23 cellular contexts compared by ENCODE assay signal in genomic region chr2:240139666-240140393, GRCh38. TPM values are rescaled to one million over a fixed set of nuclear protein-coding genes. Genes with fewer than 3 reads are reported as not detected.
DNase-seq lines count a peak whose midpoint lies in the region; ATAC-seq, FAIRE-seq and TF ChIP-seq lines count a peak whose summit lies in the region.
"Had no signal": no experiment of that assay in that cellular context is flagged by ENCODE, and none has a peak within 500 bp of the region (broad histone marks: within the 10 kb centered on the region; RNA-seq: fewer than 3 reads in every experiment).

No MANE protein-coding gene starts in this region.

- peak overlapping the region; percentile 24 for H3K9ac ChIP-seq in NT2/D1 (ENCODE audit: insufficient read length, low read depth)

- peaks cover 26% of the 10 kb centered on the region for H3K27me3 ChIP-seq in NT2/D1 (ENCODE audit: insufficient read depth, insufficient read length)
- no peaks in the 10 kb centered on the region for H3K27me3 ChIP-seq in testis
- peaks cover 0 to 26% (median 0%) of the 10 kb centered on the region in 4 donors for H3K27me3 ChIP-seq in esophagus squamous epithelium
- H3K27me3 ChIP-seq: upper lobe of left lung had no signal

- H3K27ac ChIP-seq in testis (no peak overlapping the region), esophagus squamous epithelium (no peak overlapping the region)
- H3K27ac ChIP-seq: A549, brain microvascular endothelial cell, epithelial cell of prostate, upper lobe of left lung had no signal

- H3K36me3 ChIP-seq in NT2/D1 (ENCODE audit: insufficient read depth, insufficient read length, low read length) = peaks cover 2% of the 10 kb centered on the region
- H3K36me3 ChIP-seq in testis (ENCODE audit: low read depth, missing control alignments) = no peaks in the 10 kb centered on the region
- no peaks in the 10 kb centered on the region for H3K36me3 ChIP-seq in esophagus squamous epithelium
- H3K36me3 ChIP-seq: brain microvascular endothelial cell, upper lobe of left lung had no signal

- DNase-seq in activated effector memory CD4-positive, alpha-beta T cell treated with anti-CD3 and anti-CD28 coated beads, Interleukin-2, amount 50 U/mL, for 16 hours = peak; percentile 45
- DNase-seq in activated effector memory CD4-positive, alpha-beta T cell treated with Interleukin-2 at 50 U/mL for 16 hours = no peak
- DNase-seq in NT2/D1 (ENCODE audit: low read depth, low spot score) = peak; percentile 61
- DNase-seq in mesenteric fat pad (ENCODE audit: low spot score) = peak; percentile 47
- DNase-seq in testis = peak; percentile 9
- DNase-seq in esophagus squamous epithelium (lab: John Stamatoyannopoulos, UW) = no peak
- DNase-seq in urothelium cell line (ENCODE audit: low spot score) = no peak
- DNase-seq: activated naive CD8-positive, alpha-beta T cell treated with anti-CD3 and anti-CD28 coated beads, Interleukin-2, amount 50 U/mL, for 24 hours; activated T-cell treated with anti-CD3 and anti-CD28 coated beads, Interleukin-2, amount 50 U/mL, for 1 hour; brain microvascular endothelial cell; C1 segment of cervical spinal cord; dermis blood vessel endothelial cell; foreskin melanocyte; KG1; occipital lobe; stimulated activated naive CD8-positive, alpha-beta T cell treated with anti-CD3 and anti-CD28 coated beads, Interleukin-15, Interleukin-2, amounts not matched to agents 100 U/mL and 50 U/mL, for 24 hours had no signal

- intact Hi-C loops in testis (cut with DNase I; ENCODE audit: low total_unique reads) (no loop called here), esophagus squamous epithelium (cut with DNase I) (loop anchor here (5.0 kb wide), 1 partner anchor 78 kb away; no protein-coding TSS in a partner anchor)

- peaks cover 19% of the 10 kb centered on the region for H3K4me1 ChIP-seq in NT2/D1 (ENCODE audit: insufficient read depth, insufficient read length)
- H3K4me1 ChIP-seq in testis = peaks cover 10% of the 10 kb centered on the region
- H3K4me1 ChIP-seq in esophagus squamous epithelium = peaks cover 6 to 24% (median 15%) of the 10 kb centered on the region in 3 donors

- H3K9me3 ChIP-seq in NT2/D1 (ENCODE audit: insufficient read depth, low read length) (no peaks in the 10 kb centered on the region), testis (no peaks in the 10 kb centered on the region), esophagus squamous epithelium (no peaks in the 10 kb centered on the region)
- H3K9me3 ChIP-seq: A549, upper lobe of left lung had no signal

- no peak for TF ChIP-seq CTCF in testis (IDR thresholded peaks at IDR 0.05)
- no peak for TF ChIP-seq CTCF in esophagus squamous epithelium (IDR thresholded peaks at IDR 0.05)

- FAIRE-seq in urothelium cell line (lab: Jason Lieb, UNC) = no peak
- FAIRE-seq: A549, G401.6 had no signal

- ATAC-seq in HG03354 (IDR thresholded peaks at IDR 0.05; ENCODE audit: poor library complexity, severe bottlenecking, unreplicated experiment) = no peak
- ATAC-seq: A549; activated naive CD8-positive, alpha-beta T cell treated with anti-CD3 and anti-CD28 coated beads, Interleukin-2, amount 50 U/mL, for 24 hours; left colon; stimulated activated naive CD8-positive, alpha-beta T cell treated with anti-CD3 and anti-CD28 coated beads, Interleukin-15, Interleukin-2, amounts not matched to agents 100 U/mL and 50 U/mL, for 24 hours had no signal

- 73 to 86% methylated on average over 8 to 13 of the region's 14 CpGs for WGBS in testis, 2 donors
- 26 to 76% methylated on average over 5 to 8 of the region's 14 CpGs for WGBS in esophagus squamous epithelium, 2 donors

- no peak for TF ChIP-seq POLR2A in testis (IDR thresholded peaks at IDR 0.05)
- no peak for TF ChIP-seq POLR2A in esophagus squamous epithelium (IDR thresholded peaks at IDR 0.05)

- H3K4me3 ChIP-seq in NT2/D1 (ENCODE audit: insufficient read length, low read depth) = no peak overlapping the region
- no peak overlapping the region for H3K4me3 ChIP-seq in testis
- H3K4me3 ChIP-seq in esophagus squamous epithelium = no peak overlapping the region
- H3K4me3 ChIP-seq: A549, upper lobe of left lung had no signal

RNA-seq across cellular contexts. Expression of gene OTOS, which starts 0.6 kb away (rescaled TPM):
- total RNA-seq in mesenteric fat pad (not detected), testis (1 to 10 TPM in 1 of 2 donors, not detected in 1; 1.5 TPM), esophagus squamous epithelium (not detected)
- polyA plus RNA-seq in testis (ENCODE audit: insufficient read depth, low read depth, low replicate concordance) = 1.2 TPM
- total RNA-seq: dermis blood vessel endothelial cell, HT-29, left colon, upper lobe of left lung had no signal
- polyA plus RNA-seq: A549 had no signal

RNA-seq across cellular contexts. Expression of gene COPS9, which starts 3.7 kb away (rescaled TPM):
- total RNA-seq in mesenteric fat pad (118 TPM), testis (100 to 1,000 TPM; 170 to 201 TPM), esophagus squamous epithelium (100 to 1,000 TPM; 103 to 225 (median 195) TPM)
- polyA plus RNA-seq in testis (ENCODE audit: insufficient read depth, low read depth, low replicate concordance) = 167 TPM

Comparison
In these comparisons a context has a peak if more than half of its experiments do, and no peak if none do; other contexts are left out.
1. DNase-seq: peak in activated effector memory CD4-positive, alpha-beta T cell treated with anti-CD3 and anti-CD28 coated beads, Interleukin-2, amount 50 U/mL, for 16 hours (single experiment), NT2/D1 (single experiment), mesenteric fat pad (single experiment) and testis (single experiment); none in activated effector memory CD4-positive, alpha-beta T cell treated with Interleukin-2 at 50 U/mL for 16 hours (single experiment), esophagus squamous epithelium (single experiment) and urothelium cell line (single experiment).